ENCODE assay signal across 1 cellular context in the genomic region with DNA sequence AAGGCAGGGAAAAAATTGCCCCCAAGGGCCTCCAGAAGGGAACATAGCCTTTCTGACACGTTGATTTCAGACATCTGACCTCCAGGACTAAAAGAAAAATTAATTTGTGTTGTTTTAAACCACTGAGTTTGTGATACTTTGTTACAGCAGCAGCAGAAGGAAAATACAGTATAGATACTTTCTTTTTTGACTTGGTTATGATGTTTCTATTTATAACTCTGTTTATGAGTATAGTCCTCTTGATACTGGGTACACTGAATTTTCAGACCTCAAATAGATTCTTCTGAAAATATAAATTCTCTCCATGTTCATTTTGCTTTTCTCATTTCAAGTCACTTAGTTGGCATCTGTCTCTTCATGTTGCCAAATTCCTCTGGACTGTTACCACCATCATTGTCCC.
TF ChIP-seq lines count a peak whose summit lies in the region.

No MANE protein-coding gene starts in this region.

TF ChIP-seq in GM12878, 131 proteins besides CTCF, POLR2A, EP300 and RAD21:
- TF ChIP-seq, protein P1, sequence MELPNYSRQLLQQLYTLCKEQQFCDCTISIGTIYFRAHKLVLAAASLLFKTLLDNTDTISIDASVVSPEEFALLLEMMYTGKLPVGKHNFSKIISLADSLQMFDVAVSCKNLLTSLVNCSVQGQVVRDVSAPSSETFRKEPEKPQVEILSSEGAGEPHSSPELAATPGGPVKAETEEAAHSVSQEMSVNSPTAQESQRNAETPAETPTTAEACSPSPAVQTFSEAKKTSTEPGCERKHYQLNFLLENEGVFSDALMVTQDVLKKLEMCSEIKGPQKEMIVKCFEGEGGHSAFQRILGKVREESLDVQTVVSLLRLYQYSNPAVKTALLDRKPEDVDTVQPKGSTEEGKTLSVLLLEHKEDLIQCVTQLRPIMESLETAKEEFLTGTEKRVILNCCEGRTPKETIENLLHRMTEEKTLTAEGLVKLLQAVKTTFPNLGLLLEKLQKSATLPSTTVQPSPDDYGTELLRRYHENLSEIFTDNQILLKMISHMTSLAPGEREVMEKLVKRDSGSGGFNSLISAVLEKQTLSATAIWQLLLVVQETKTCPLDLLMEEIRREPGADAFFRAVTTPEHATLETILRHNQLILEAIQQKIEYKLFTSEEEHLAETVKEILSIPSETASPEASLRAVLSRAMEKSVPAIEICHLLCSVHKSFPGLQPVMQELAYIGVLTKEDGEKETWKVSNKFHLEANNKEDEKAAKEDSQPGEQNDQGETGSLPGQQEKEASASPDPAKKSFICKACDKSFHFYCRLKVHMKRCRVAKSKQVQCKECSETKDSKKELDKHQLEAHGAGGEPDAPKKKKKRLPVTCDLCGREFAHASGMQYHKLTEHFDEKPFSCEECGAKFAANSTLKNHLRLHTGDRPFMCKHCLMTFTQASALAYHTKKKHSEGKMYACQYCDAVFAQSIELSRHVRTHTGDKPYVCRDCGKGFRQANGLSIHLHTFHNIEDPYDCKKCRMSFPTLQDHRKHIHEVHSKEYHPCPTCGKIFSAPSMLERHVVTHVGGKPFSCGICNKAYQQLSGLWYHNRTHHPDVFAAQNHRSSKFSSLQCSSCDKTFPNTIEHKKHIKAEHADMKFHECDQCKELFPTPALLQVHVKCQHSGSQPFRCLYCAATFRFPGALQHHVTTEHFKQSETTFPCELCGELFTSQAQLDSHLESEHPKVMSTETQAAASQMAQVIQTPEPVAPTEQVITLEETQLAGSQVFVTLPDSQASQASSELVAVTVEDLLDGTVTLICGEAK (IDR thresholded peaks at IDR 0.05; ENCODE audit: borderline replicate concordance), result no peak
- TF ChIP-seq, protein P2, sequence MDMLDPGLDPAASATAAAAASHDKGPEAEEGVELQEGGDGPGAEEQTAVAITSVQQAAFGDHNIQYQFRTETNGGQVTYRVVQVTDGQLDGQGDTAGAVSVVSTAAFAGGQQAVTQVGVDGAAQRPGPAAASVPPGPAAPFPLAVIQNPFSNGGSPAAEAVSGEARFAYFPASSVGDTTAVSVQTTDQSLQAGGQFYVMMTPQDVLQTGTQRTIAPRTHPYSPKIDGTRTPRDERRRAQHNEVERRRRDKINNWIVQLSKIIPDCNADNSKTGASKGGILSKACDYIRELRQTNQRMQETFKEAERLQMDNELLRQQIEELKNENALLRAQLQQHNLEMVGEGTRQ (IDR thresholded peaks at IDR 0.05; ENCODE audit: borderline replicate concordance, low read depth, low read length), result no peak
- TF ChIP-seq SREBF2 (IDR thresholded peaks at IDR 0.05; ENCODE audit: low read length) (no peak), ZNF207 (IDR thresholded peaks at IDR 0.05; ENCODE audit: borderline replicate concordance) (no peak), NFIC (IDR thresholded peaks at IDR 0.05; ENCODE audit: low read depth, low read length) (no peak), RFX5 (IDR thresholded peaks at IDR 0.05; ENCODE audit: low read depth, low read length) (no peak), BHLHE40 (IDR thresholded peaks at IDR 0.05; ENCODE audit: borderline replicate concordance in 1 of 2, low read depth in 2 of 2, low read length in 1 of 2) (no peak), NR2F1 (conservative IDR thresholded peaks at IDR 0.05) (no peak), PAX5 (IDR thresholded peaks at IDR 0.05; ENCODE audit: borderline replicate concordance, low read depth, low read length) (no peak), DPF2 (IDR thresholded peaks at IDR 0.05) (no peak), HDAC2 (IDR thresholded peaks at IDR 0.05) (no peak), KDM1A (IDR thresholded peaks at IDR 0.05; ENCODE audit: borderline replicate concordance) (no peak), HDAC6 (IDR thresholded peaks at IDR 0.05; ENCODE audit: unreplicated experiment) (no peak), PAX8 (IDR thresholded peaks at IDR 0.05) (no peak), KLF5 (IDR thresholded peaks at IDR 0.05; ENCODE audit: partially characterized antibody) (no peak), SP1 (IDR thresholded peaks at IDR 0.05; ENCODE audit: low read depth, low read length) (no peak), TCF3 (IDR thresholded peaks at IDR 0.05; ENCODE audit: borderline replicate concordance, insufficient read depth, low read depth, low read length) (no peak), MXI1 (IDR thresholded peaks at IDR 0.05; ENCODE audit: low read depth, low read length) (no peak)
- TF ChIP-seq, protein P3, sequence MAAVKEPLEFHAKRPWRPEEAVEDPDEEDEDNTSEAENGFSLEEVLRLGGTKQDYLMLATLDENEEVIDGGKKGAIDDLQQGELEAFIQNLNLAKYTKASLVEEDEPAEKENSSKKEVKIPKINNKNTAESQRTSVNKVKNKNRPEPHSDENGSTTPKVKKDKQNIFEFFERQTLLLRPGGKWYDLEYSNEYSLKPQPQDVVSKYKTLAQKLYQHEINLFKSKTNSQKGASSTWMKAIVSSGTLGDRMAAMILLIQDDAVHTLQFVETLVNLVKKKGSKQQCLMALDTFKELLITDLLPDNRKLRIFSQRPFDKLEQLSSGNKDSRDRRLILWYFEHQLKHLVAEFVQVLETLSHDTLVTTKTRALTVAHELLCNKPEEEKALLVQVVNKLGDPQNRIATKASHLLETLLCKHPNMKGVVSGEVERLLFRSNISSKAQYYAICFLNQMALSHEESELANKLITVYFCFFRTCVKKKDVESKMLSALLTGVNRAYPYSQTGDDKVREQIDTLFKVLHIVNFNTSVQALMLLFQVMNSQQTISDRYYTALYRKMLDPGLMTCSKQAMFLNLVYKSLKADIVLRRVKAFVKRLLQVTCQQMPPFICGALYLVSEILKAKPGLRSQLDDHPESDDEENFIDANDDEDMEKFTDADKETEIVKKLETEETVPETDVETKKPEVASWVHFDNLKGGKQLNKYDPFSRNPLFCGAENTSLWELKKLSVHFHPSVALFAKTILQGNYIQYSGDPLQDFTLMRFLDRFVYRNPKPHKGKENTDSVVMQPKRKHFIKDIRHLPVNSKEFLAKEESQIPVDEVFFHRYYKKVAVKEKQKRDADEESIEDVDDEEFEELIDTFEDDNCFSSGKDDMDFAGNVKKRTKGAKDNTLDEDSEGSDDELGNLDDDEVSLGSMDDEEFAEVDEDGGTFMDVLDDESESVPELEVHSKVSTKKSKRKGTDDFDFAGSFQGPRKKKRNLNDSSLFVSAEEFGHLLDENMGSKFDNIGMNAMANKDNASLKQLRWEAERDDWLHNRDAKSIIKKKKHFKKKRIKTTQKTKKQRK (IDR thresholded peaks at IDR 0.05; ENCODE audit: low read depth, low read length), result no peak
